Comparison of ENCODE assay signal across 1 cellular context in genomic region chr13:95684463-95684862, GRCh38.
A peak's percentile ranks its signal among the peaks of the same experiment; 100 is the strongest.
TF ChIP-seq lines count a peak whose summit lies in the region.

No MANE protein-coding gene starts in this region.

TF ChIP-seq in GM23338, 12 proteins besides CTCF, POLR2A, EP300 and RAD21:
- TF ChIP-seq ZNF462 (CRISPR knock-in tag; IDR thresholded peaks at IDR 0.05) (peak; percentile 81), CREB1 (CRISPR knock-in tag; IDR thresholded peaks at IDR 0.05; ENCODE audit: low read depth) (no peak)
